15 cellular contexts compared by ENCODE assay signal in the genomic region with DNA sequence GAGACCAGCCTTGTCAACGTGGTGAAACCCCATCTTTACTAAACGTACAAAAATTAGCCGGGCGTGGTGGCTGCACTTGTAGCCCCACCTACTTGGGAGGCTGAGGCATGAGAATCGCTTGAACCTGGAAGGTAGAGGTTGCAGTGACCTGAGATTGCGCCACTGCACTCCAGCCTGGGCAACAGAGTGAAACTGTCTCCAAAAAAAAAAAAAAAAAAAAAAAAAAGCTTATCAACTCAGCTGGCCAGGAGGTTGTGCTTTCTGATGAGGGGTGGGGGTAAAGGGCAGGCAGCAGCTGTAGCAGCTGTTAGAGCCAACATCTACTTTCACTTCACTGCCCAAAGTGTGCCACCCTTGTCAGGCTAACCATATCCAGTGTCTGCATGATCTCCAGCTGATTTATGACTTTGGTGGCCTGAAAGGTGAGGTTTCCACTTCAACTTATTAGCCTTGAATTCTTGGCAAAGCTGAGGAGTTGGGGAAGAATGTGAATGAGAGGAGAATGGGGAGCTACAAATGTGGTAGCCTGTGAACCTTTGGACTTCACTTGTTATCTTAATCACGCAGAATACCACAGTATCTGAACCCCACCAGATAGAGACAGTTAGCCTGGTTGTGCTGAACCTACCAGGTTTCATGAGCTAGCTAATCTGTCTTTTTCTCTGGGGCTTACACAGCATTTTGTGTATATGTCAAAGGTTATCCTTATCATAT. TPM values are rescaled to one million over a fixed set of nuclear protein-coding genes. Genes with fewer than 3 reads are reported as not detected.
DNase-seq lines count a peak whose midpoint lies in the region; ATAC-seq and TF ChIP-seq lines count a peak whose summit lies in the region.
"Had no signal": no experiment of that assay in that cellular context is flagged by ENCODE, and none has a peak within 500 bp of the region (broad histone marks: within the 10 kb centered on the region; RNA-seq: fewer than 3 reads in every experiment).

No MANE protein-coding gene starts in this region.

- no peak for ATAC-seq in HG03175 (IDR thresholded peaks at IDR 0.05; ENCODE audit: unreplicated experiment)
- ATAC-seq in HG02588 (IDR thresholded peaks at IDR 0.05; ENCODE audit: unreplicated experiment): no peak
- ATAC-seq: foreskin keratinocyte had no signal

- H3K4me3 Mint-ChIP-seq in nephron: no peak overlapping the region
- H3K4me3 Mint-ChIP-seq: CD4-positive, CD25-positive, alpha-beta regulatory T cell had no signal

- peaks cover 33% of the 10 kb centered on the region for H3K4me1 Mint-ChIP-seq in nephron

- no peaks in the 10 kb centered on the region for H3K9me3 Mint-ChIP-seq in nephron
- H3K9me3 Mint-ChIP-seq: CD4-positive, CD25-positive, alpha-beta regulatory T cell had no signal

- no peak for TF ChIP-seq CTCF in nephron (IDR thresholded peaks at IDR 0.05; ENCODE audit: unreplicated experiment in 3 of 3)

- H3K36me3 Mint-ChIP-seq in nephron (ENCODE audit: low read depth): peaks cover 10% of the 10 kb centered on the region

- no peaks in the 10 kb centered on the region for H3K27me3 Mint-ChIP-seq in nephron (ENCODE audit: low read depth)
- H3K27me3 Mint-ChIP-seq: CD4-positive, CD25-positive, alpha-beta regulatory T cell had no signal

- peak overlapping the region in 2 of 3 experiments; percentile 11 to 67 for H3K27ac Mint-ChIP-seq in nephron

- DNase-seq in Daoy (ENCODE audit: low read depth): peak; percentile 39
- DNase-seq in MV-4-11 (lab: John Stamatoyannopoulos, UW): peak; percentile 29
- DNase-seq in dermis microvascular lymphatic vessel endothelial cell (ENCODE audit: low read depth in 2 of 2): peak; percentile 36
- no peak for DNase-seq in activated CD8-positive, alpha-beta memory T cell treated with anti-CD3 and anti-CD28 coated beads, Interleukin-2, amount 50 U/mL, for 48 hours
- DNase-seq in 8988T: no peak
- DNase-seq: activated CD8-positive, alpha-beta memory T cell treated with anti-CD3 and anti-CD28 coated beads for 24 hours; activated naive CD4-positive, alpha-beta T cell treated with anti-CD3 and anti-CD28 coated beads, Interleukin-2, amount 50 U/mL, for 16 hours; CD4-positive, CD25-positive, alpha-beta regulatory T cell; foreskin keratinocyte; NCI-H446 treated with DMSO at 0.1 percent for 48 hours; T-helper 9 cell; tibial artery had no signal

RNA-seq across cellular contexts. Expression of a gene that starts 19.6 kb away (rescaled TPM):
- 30.6 and 33.9 TPM in 2 replicates for total RNA-seq in Daoy (2014; rRNA removed; shearing (Covaris generic))
- total RNA-seq in dermis microvascular lymphatic vessel endothelial cell: 19.6 and 26.3 TPM in 2 replicates

RNA-seq across cellular contexts. Expression of a gene that starts 20.1 kb away (rescaled TPM):
- 4.0 and 8.6 TPM in 2 replicates for total RNA-seq in Daoy (2014; rRNA removed; shearing (Covaris generic))
- total RNA-seq in dermis microvascular lymphatic vessel endothelial cell: 6.0 and 6.2 TPM in 2 replicates

RNA-seq across cellular contexts. Expression of a gene that starts 50.2 kb away (rescaled TPM):
- total RNA-seq in Daoy (2014; rRNA removed; shearing (Covaris generic)): 3.4 and 4.9 TPM in 2 replicates
- 1.5 and 1.8 TPM in 2 replicates for total RNA-seq in dermis microvascular lymphatic vessel endothelial cell

Comparison
In these comparisons a context has a peak if more than half of its experiments do, and no peak if none do; other contexts are left out.
1. DNase-seq: peak in Daoy (single experiment), MV-4-11 (single experiment) and dermis microvascular lymphatic vessel endothelial cell (2 of 2); none in activated CD8-positive, alpha-beta memory T cell treated with anti-CD3 and anti-CD28 coated beads, Interleukin-2, amount 50 U/mL, for 48 hours (single experiment) and 8988T (single experiment).